In genomic region chr15:68340711-68341671, GRCh38 we compare ENCODE assay signal across 2 cellular contexts.
TF ChIP-seq lines count a peak whose summit lies in the region.

No MANE protein-coding gene starts in this region.

TF ChIP-seq in SK-N-SH, 30 proteins besides CTCF, POLR2A, EP300 and RAD21 (continued from another document):
- TF ChIP-seq REST (IDR thresholded peaks at IDR 0.05; ENCODE audit: low read depth, low read length) (no peak), CHD2 (IDR thresholded peaks at IDR 0.05; ENCODE audit: low read length, partially characterized antibody) (no peak), FOSL2 (IDR thresholded peaks at IDR 0.05; ENCODE audit: borderline replicate concordance, low read depth) (no peak), TCF12 (IDR thresholded peaks at IDR 0.05) (no peak), IRF3 (IDR thresholded peaks at IDR 0.05; ENCODE audit: low read depth, low read length) (no peak), TAF1 (IDR thresholded peaks at IDR 0.05; ENCODE audit: borderline replicate concordance, low read depth, low read length) (no peak), JUND (IDR thresholded peaks at IDR 0.05) (no peak), POLR2AphosphoS5 (IDR thresholded peaks at IDR 0.05; ENCODE audit: low read depth, low read length) (no peak), GATA2 (CRISPR knock-in tag; IDR thresholded peaks at IDR 0.05) (no peak), FOXJ3 (CRISPR knock-in tag; IDR thresholded peaks at IDR 0.05) (no peak), MXI1 (IDR thresholded peaks at IDR 0.05; ENCODE audit: low read depth, low read length) (no peak), SIN3A (IDR thresholded peaks at IDR 0.05; ENCODE audit: borderline replicate concordance, low read depth, low read length) (no peak), GABPA (IDR thresholded peaks at IDR 0.05; ENCODE audit: low read depth) (no peak)
- TF ChIP-seq, protein P1, sequence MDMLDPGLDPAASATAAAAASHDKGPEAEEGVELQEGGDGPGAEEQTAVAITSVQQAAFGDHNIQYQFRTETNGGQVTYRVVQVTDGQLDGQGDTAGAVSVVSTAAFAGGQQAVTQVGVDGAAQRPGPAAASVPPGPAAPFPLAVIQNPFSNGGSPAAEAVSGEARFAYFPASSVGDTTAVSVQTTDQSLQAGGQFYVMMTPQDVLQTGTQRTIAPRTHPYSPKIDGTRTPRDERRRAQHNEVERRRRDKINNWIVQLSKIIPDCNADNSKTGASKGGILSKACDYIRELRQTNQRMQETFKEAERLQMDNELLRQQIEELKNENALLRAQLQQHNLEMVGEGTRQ (IDR thresholded peaks at IDR 0.05; ENCODE audit: borderline replicate concordance, low read depth, low read length): no peak
- TF ChIP-seq, protein P2, sequence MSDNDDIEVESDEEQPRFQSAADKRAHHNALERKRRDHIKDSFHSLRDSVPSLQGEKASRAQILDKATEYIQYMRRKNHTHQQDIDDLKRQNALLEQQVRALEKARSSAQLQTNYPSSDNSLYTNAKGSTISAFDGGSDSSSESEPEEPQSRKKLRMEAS (IDR thresholded peaks at IDR 0.05; ENCODE audit: low read depth): no peak
TF ChIP-seq in SK-N-SH: peak in this region for 0.

TF ChIP-seq in HepG2, 621 proteins besides CTCF, POLR2A, EP300 and RAD21:
- TF ChIP-seq, protein P3, sequence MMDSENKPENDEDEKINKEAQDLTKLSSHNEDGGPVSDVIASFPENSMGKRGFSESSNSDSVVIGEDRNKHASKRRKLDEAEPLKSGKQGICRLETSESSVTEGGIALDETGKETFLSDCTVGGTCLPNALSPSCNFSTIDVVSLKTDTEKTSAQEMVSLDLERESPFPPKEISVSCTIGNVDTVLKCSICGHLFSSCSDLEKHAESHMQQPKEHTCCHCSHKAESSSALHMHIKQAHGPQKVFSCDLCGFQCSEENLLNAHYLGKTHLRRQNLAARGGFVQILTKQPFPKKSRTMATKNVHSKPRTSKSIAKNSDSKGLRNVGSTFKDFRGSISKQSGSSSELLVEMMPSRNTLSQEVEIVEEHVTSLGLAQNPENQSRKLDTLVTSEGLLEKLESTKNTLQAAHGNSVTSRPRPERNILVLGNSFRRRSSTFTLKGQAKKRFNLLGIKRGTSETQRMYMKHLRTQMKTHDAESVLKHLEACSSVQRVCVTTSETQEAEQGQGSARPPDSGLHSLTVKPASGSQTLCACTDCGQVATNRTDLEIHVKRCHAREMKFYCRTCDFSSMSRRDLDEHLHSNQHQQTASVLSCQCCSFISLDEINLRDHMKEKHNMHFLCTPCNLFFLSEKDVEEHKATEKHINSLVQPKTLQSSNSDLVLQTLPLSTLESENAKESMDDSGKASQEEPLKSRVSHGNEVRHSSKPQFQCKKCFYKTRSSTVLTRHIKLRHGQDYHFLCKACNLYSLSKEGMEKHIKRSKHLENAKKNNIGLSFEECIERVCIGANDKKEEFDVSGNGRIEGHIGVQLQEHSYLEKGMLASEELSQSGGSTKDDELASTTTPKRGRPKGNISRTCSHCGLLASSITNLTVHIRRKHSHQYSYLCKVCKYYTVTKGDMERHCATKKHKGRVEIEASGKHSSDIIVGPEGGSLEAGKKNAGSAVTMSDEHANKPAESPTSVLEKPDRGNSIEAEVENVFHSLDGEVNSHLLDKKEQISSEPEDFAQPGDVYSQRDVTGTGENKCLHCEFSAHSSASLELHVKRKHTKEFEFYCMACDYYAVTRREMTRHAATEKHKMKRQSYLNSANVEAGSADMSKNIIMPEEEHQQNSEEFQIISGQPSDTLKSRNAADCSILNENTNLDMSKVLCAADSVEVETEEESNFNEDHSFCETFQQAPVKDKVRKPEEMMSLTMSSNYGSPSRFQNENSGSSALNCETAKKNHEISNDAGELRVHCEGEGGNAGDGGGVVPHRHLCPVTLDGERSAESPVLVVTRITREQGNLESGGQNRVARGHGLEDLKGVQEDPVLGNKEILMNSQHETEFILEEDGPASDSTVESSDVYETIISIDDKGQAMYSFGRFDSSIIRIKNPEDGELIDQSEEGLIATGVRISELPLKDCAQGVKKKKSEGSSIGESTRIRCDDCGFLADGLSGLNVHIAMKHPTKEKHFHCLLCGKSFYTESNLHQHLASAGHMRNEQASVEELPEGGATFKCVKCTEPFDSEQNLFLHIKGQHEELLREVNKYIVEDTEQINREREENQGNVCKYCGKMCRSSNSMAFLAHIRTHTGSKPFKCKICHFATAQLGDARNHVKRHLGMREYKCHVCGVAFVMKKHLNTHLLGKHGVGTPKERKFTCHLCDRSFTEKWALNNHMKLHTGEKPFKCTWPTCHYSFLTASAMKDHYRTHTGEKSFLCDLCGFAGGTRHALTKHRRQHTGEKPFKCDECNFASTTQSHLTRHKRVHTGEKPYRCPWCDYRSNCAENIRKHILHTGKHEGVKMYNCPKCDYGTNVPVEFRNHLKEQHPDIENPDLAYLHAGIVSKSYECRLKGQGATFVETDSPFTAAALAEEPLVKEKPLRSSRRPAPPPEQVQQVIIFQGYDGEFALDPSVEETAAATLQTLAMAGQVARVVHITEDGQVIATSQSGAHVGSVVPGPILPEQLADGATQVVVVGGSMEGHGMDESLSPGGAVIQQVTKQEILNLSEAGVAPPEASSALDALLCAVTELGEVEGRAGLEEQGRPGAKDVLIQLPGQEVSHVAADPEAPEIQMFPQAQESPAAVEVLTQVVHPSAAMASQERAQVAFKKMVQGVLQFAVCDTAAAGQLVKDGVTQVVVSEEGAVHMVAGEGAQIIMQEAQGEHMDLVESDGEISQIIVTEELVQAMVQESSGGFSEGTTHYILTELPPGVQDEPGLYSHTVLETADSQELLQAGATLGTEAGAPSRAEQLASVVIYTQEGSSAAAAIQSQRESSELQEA (CRISPR knock-in tag; IDR thresholded peaks at IDR 0.05; ENCODE audit: not compliant biosample characterization): no peak
- TF ChIP-seq ZNF768 (CRISPR knock-in tag; IDR thresholded peaks at IDR 0.05) (peak; percentile 89), CHCHD3 (CRISPR knock-in tag; IDR thresholded peaks at IDR 0.05) (no peak)
